Comparison of ENCODE assay signal across 2 cellular contexts in genomic region chr19:16825312-16826168, GRCh38.
TF ChIP-seq lines count a peak whose summit lies in the region.

No MANE protein-coding gene starts in this region.

TF ChIP-seq in A549, 52 proteins besides CTCF, POLR2A, EP300 and RAD21 (continued from another document):
- TF ChIP-seq ATOH8 (CRISPR knock-in tag; IDR thresholded peaks at IDR 0.05; ENCODE audit: low read depth), result no peak

TF ChIP-seq in GM23338, 12 proteins besides CTCF, POLR2A, EP300 and RAD21:
- TF ChIP-seq ZNF462 (CRISPR knock-in tag; IDR thresholded peaks at IDR 0.05) (peak; percentile 5; the same call in 1 of the 2 replicates), ZNF331 (CRISPR knock-in tag; IDR thresholded peaks at IDR 0.05; ENCODE audit: low read depth) (no peak), EZH2 (IDR thresholded peaks at IDR 0.05; ENCODE audit: low read depth, unreplicated experiment) (no peak), POLR2AphosphoS5 (IDR thresholded peaks at IDR 0.05; ENCODE audit: low read depth) (peak; percentile 47), JUNB (IDR thresholded peaks at IDR 0.05; ENCODE audit: unreplicated experiment) (no peak), STAT1 (IDR thresholded peaks at IDR 0.05; ENCODE audit: unreplicated experiment) (no peak), EZH2phosphoT487 (IDR thresholded peaks at IDR 0.05; ENCODE audit: unreplicated experiment) (no peak), ZNF114 (CRISPR knock-in tag; IDR thresholded peaks at IDR 0.05) (no peak), NANOG (IDR thresholded peaks at IDR 0.05; ENCODE audit: borderline replicate concordance) (no peak; the same call in 1 of the 2 replicates), CREB1 (CRISPR knock-in tag; IDR thresholded peaks at IDR 0.05; ENCODE audit: low read depth) (no peak)
- TF ChIP-seq, protein P1, sequence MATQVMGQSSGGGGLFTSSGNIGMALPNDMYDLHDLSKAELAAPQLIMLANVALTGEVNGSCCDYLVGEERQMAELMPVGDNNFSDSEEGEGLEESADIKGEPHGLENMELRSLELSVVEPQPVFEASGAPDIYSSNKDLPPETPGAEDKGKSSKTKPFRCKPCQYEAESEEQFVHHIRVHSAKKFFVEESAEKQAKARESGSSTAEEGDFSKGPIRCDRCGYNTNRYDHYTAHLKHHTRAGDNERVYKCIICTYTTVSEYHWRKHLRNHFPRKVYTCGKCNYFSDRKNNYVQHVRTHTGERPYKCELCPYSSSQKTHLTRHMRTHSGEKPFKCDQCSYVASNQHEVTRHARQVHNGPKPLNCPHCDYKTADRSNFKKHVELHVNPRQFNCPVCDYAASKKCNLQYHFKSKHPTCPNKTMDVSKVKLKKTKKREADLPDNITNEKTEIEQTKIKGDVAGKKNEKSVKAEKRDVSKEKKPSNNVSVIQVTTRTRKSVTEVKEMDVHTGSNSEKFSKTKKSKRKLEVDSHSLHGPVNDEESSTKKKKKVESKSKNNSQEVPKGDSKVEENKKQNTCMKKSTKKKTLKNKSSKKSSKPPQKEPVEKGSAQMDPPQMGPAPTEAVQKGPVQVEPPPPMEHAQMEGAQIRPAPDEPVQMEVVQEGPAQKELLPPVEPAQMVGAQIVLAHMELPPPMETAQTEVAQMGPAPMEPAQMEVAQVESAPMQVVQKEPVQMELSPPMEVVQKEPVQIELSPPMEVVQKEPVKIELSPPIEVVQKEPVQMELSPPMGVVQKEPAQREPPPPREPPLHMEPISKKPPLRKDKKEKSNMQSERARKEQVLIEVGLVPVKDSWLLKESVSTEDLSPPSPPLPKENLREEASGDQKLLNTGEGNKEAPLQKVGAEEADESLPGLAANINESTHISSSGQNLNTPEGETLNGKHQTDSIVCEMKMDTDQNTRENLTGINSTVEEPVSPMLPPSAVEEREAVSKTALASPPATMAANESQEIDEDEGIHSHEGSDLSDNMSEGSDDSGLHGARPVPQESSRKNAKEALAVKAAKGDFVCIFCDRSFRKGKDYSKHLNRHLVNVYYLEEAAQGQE (IDR thresholded peaks at IDR 0.05; ENCODE audit: unreplicated experiment), result no peak
- TF ChIP-seq, protein P2, sequence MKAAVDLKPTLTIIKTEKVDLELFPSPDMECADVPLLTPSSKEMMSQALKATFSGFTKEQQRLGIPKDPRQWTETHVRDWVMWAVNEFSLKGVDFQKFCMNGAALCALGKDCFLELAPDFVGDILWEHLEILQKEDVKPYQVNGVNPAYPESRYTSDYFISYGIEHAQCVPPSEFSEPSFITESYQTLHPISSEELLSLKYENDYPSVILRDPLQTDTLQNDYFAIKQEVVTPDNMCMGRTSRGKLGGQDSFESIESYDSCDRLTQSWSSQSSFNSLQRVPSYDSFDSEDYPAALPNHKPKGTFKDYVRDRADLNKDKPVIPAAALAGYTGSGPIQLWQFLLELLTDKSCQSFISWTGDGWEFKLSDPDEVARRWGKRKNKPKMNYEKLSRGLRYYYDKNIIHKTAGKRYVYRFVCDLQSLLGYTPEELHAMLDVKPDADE (IDR thresholded peaks at IDR 0.05), result no peak
